Comparison of ENCODE assay signal across 10 cellular contexts in the genomic region with DNA sequence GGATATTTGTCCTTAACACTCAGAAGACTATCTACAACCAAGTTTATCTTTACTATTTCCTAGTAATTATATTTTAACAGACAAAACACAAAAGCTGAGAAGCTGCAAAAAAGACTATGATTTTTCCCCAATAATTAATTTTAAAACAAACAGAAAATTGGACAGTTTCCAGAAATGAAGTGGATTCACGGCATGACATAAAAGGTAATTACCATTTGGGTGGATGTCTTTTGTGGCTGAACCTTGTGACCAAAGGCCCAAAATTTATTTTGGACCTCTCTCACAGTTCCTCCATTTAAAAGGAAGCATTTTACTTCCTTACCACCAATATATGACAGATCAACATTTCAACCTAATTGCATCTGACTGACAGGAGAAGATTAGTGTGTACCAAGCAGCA.
A peak's percentile ranks its signal among the peaks of the same experiment; 100 is the strongest.
DNase-seq lines count a peak whose midpoint lies in the region; ATAC-seq, FAIRE-seq and TF ChIP-seq lines count a peak whose summit lies in the region.
"Had no signal": no experiment of that assay in that cellular context is flagged by ENCODE, and none has a peak within 500 bp of the region (broad histone marks: within the 10 kb centered on the region; RNA-seq: fewer than 3 reads in every experiment).

No MANE protein-coding gene starts in this region.

- peaks cover 13% of the 10 kb centered on the region for H3K4me1 Mint-ChIP-seq in mesothelial cell of epicardium

- no peak overlapping the region for H3K4me3 Mint-ChIP-seq in mesothelial cell of epicardium
- H3K4me3 Mint-ChIP-seq: IgD-negative memory B cell had no signal

- FAIRE-seq in A204.1 (lab: Jason Lieb, UNC) = peak; percentile 98

- H3K27me3 Mint-ChIP-seq in mesothelial cell of epicardium (ENCODE audit: low read depth) = peaks cover 5% of the 10 kb centered on the region

- H3K27ac Mint-ChIP-seq in mesothelial cell of epicardium = no peak overlapping the region

- ATAC-seq in HG03139 (IDR thresholded peaks at IDR 0.05; ENCODE audit: unreplicated experiment) = no peak

- H3K36me3 Mint-ChIP-seq in mesothelial cell of epicardium = no peaks in the 10 kb centered on the region

- DNase-seq in COR-L47 (lab: John Stamatoyannopoulos, UW) = peak; percentile 85
- DNase-seq in NCI-H1417 treated with DMSO at 0.1 percent for 48 hours (lab: John Stamatoyannopoulos, UW) = peak; percentile 57
- peak; percentile 16 for DNase-seq in NCI-H774 (lab: John Stamatoyannopoulos, UW)
- DNase-seq in mesothelial cell of epicardium (ENCODE audit: low spot score in 2 of 2, unreplicated experiment in 2 of 2) = no peak
- no peak for DNase-seq in activated T-cell treated with anti-CD3 and anti-CD28 coated beads for 4 hours
- DNase-seq: DMS53, T-helper 1 cell had no signal

- H3K9me3 Mint-ChIP-seq in mesothelial cell of epicardium = no peaks in the 10 kb centered on the region
- H3K9me3 Mint-ChIP-seq: IgD-negative memory B cell had no signal

- no peak for TF ChIP-seq CTCF in mesothelial cell of epicardium (IDR thresholded peaks at IDR 0.05; ENCODE audit: unreplicated experiment)

Comparison
In these comparisons a context has a peak if more than half of its experiments do, and no peak if none do; other contexts are left out.
1. DNase-seq: peak in COR-L47 (single experiment), NCI-H1417 treated with DMSO at 0.1 percent for 48 hours (single experiment) and NCI-H774 (single experiment); none in mesothelial cell of epicardium (0 of 2) and activated T-cell treated with anti-CD3 and anti-CD28 coated beads for 4 hours (single experiment).